1 cellular context compared by ENCODE assay signal in genomic region chr2:47060652-47061170, GRCh38.
TF ChIP-seq lines count a peak whose summit lies in the region.

No MANE protein-coding gene starts in this region.

TF ChIP-seq in SK-N-SH, 30 proteins besides CTCF, POLR2A, EP300 and RAD21 (continued from another document):
- TF ChIP-seq REST (IDR thresholded peaks at IDR 0.05; ENCODE audit: low read depth, low read length) = no peak
- no peak for TF ChIP-seq NRF1 (IDR thresholded peaks at IDR 0.05; ENCODE audit: low read depth, low read length)
- no peak for TF ChIP-seq TEAD4 (IDR thresholded peaks at IDR 0.05; ENCODE audit: borderline replicate concordance, insufficient read depth)
- no peak for TF ChIP-seq ELF1 (IDR thresholded peaks at IDR 0.05)
- no peak for TF ChIP-seq POLR2AphosphoS5 (IDR thresholded peaks at IDR 0.05; ENCODE audit: low read depth, low read length)
- TF ChIP-seq YY1 (IDR thresholded peaks at IDR 0.05; ENCODE audit: low read depth) = no peak
- TF ChIP-seq PBX3 (IDR thresholded peaks at IDR 0.05) = no peak
- TF ChIP-seq FOSL2 (IDR thresholded peaks at IDR 0.05; ENCODE audit: borderline replicate concordance, low read depth) = no peak
- no peak for TF ChIP-seq EZH2phosphoT487 (IDR thresholded peaks at IDR 0.05; ENCODE audit: borderline replicate concordance, low read depth)
- TF ChIP-seq CHD2 (IDR thresholded peaks at IDR 0.05; ENCODE audit: low read length, partially characterized antibody) = no peak
- no peak for TF ChIP-seq USF1 (IDR thresholded peaks at IDR 0.05; ENCODE audit: borderline replicate concordance, low read depth)
- TF ChIP-seq JUND (IDR thresholded peaks at IDR 0.05) = no peak
- TF ChIP-seq MEF2A (IDR thresholded peaks at IDR 0.05; ENCODE audit: borderline replicate concordance, low read depth) = no peak
